In the genomic region with DNA sequence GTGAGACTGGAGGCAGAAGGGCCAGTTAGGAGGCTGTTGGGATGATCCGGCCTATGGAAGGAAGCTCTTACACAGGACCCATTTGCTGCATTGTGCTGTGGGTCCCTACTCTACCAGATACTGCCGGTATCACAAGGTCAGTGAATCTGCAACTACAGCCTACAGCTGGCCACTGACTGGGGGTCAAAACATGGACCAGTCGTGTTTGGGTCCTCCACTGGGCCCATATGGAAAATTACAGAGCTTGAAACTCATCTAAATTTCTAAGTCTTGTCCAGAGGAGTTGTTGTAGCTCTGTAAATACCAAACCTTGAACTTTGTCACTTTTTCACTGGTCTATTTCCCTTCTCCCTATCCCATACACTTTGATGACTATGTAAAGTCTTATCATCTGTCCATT, we compare ENCODE assay signal across 31 cellular contexts. TPM values are rescaled to one million over a fixed set of nuclear protein-coding genes. Genes with fewer than 3 reads are reported as not detected.
DNase-seq lines count a peak whose midpoint lies in the region; ATAC-seq, FAIRE-seq and TF ChIP-seq lines count a peak whose summit lies in the region.
"Had no signal": no experiment of that assay in that cellular context is flagged by ENCODE, and none has a peak within 500 bp of the region (broad histone marks: within the 10 kb centered on the region; RNA-seq: fewer than 3 reads in every experiment).

No MANE protein-coding gene starts in this region.

- no peaks in the 10 kb centered on the region for H3K36me3 ChIP-seq in HepG2 (replicated peaks in 1 of 2; ENCODE audit: control insufficient read depth in 1 of 2, insufficient read depth in 2 of 2, low read length in 2 of 2)
- no peaks in the 10 kb centered on the region for H3K36me3 ChIP-seq in right lobe of liver
- no peaks in the 10 kb centered on the region for H3K36me3 ChIP-seq in H1 (ENCODE audit: control insufficient read depth in 2 of 4, insufficient read depth in 4 of 4, low read length in 3 of 4)
- H3K36me3 ChIP-seq: BE2C; BLaER1; BLaER1 treated with 17β-estradiol and CSF1 and Interleukin-3, amounts not matched to agents 10 nM and 100 nM had no signal

- H3K4me3 ChIP-seq in HepG2 (replicated peaks in 1 of 3; ENCODE audit: insufficient read depth in 1 of 3, low read depth in 2 of 3, low read length in 3 of 3) (no peak overlapping the region), right lobe of liver (no peak overlapping the region), H1 (ENCODE audit: extremely low read depth in 1 of 4, insufficient read depth in 2 of 4, low read depth in 3 of 4, low read length in 4 of 4) (no peak overlapping the region)
- H3K4me3 ChIP-seq: A549; BLaER1; BLaER1 treated with 17β-estradiol and CSF1 and Interleukin-3, amounts not matched to agents 10 nM and 100 nM had no signal

- no TSS peak for BruUV-seq in HepG2 (replicated peaks; lab: Mats Ljungman, UMichigan)

- POLR2A ChIA-PET in HepG2 (lab: Yijun Ruan, JAX): no interaction called here
- POLR2A ChIA-PET in H1 (lab: Charles Lee; ENCODE audit: partially characterized antibody): interaction anchor here (0.8 kb wide), 1 partner anchor 9 kb away, joined by 3 read pairs; no protein-coding TSS in a partner anchor

- no peak overlapping the region for H3K14ac ChIP-seq in H1 (ENCODE audit: insufficient read length)

- ATAC-seq in HepG2: peak; percentile 90
- ATAC-seq in right lobe of liver: no peak
- ATAC-seq in HG03139 (IDR thresholded peaks at IDR 0.05; ENCODE audit: unreplicated experiment): no peak
- ATAC-seq: A549; CD8-positive, alpha-beta T cell had no signal

- no peak for TF ChIP-seq RAD21 in HepG2 (CRISPR knock-in tag; IDR thresholded peaks at IDR 0.05)
- no peak for TF ChIP-seq RAD21 in H1 (IDR thresholded peaks at IDR 0.05 in 1 of 2, conservative IDR thresholded peaks at IDR 0.05 in 1 of 2; ENCODE audit: low read depth in 2 of 2, low read length in 2 of 2)

- no peak overlapping the region for H2BK12ac ChIP-seq in H1 (ENCODE audit: low read depth, low read length)

- TF ChIP-seq EP300 in HepG2 (IDR thresholded peaks at IDR 0.05; ENCODE audit: low read depth in 2 of 2, low read length in 2 of 2) (peak in 1 of 2 experiments; percentile 28; a peak in 1 of 4 replicates), HepG2 (CRISPR knock-in tag; IDR thresholded peaks at IDR 0.05; ENCODE audit: borderline replicate concordance) (no peak), H1 (IDR thresholded peaks at IDR 0.05; ENCODE audit: borderline replicate concordance in 1 of 2, low read depth in 2 of 2, low read length in 2 of 2) (no peak)

- H2BK120ac ChIP-seq in H1 (replicated peaks; ENCODE audit: low read depth, low read length): no peak overlapping the region

- DNase-seq in HepG2 (ENCODE audit: low spot score) (peak; percentile 27), right lobe of liver (no peak), H1 (ENCODE audit: low read depth in 1 of 2, low spot score in 2 of 2) (no peak)
- DNase-seq: 8988T; ACHN; AML-193; BE2C; C1 segment of cervical spinal cord; Caco-2; Calu3; CD4-positive, alpha-beta memory T cell; CD4-positive, alpha-beta T cell; CD4-positive, CD25-positive, alpha-beta regulatory T cell; CD8-positive, alpha-beta memory T cell; CD8-positive, alpha-beta T cell; COR-L47; DMS 273 treated with DMSO at 0.1 percent for 48 hours; DMS153; DMS53; DMS79; DMS79 treated with DMSO at 0.1 percent for 48 hours; DND-41; EL had no signal

- H3K18ac ChIP-seq in H1 (ENCODE audit: extremely low read depth, low read length): no peak overlapping the region

- no peaks in the 10 kb centered on the region for H4K20me1 ChIP-seq in HepG2 (ENCODE audit: insufficient read depth, low read length)
- H4K20me1 ChIP-seq in H1 (replicated peaks in 1 of 2; ENCODE audit: control insufficient read depth in 1 of 2, insufficient read depth in 2 of 2, low read length in 2 of 2): no peaks in the 10 kb centered on the region
- H4K20me1 ChIP-seq: BLaER1; BLaER1 treated with 17β-estradiol and CSF1 and Interleukin-3, amounts not matched to agents 10 nM and 100 nM had no signal

- no peak overlapping the region for H2BK20ac ChIP-seq in H1 (ENCODE audit: low read length)

- H3K4me2 ChIP-seq in HepG2 (ENCODE audit: low read depth, low read length): peak overlapping the region; percentile 47
- H3K4me2 ChIP-seq in H1 (ENCODE audit: insufficient read depth in 1 of 2, low read depth in 2 of 2, low read length in 2 of 2): no peak overlapping the region
- H3K4me2 ChIP-seq: A549; BLaER1; BLaER1 treated with 17β-estradiol and CSF1 and Interleukin-3, amounts not matched to agents 10 nM and 100 nM had no signal

- H2BK15ac ChIP-seq in H1 (ENCODE audit: low read length): no peak overlapping the region

- H4K91ac ChIP-seq in H1 (replicated peaks; ENCODE audit: insufficient read length, low read length): no peak overlapping the region

- intact Hi-C loops in HepG2 (cut with micrococcal nuclease; ENCODE audit: unreplicated experiment) (no loop called here), right lobe of liver (cut with DNase I) (no loop called here)

- H3K79me2 ChIP-seq in HepG2 (ENCODE audit: insufficient read depth, low read length): no peaks in the 10 kb centered on the region
- no peaks in the 10 kb centered on the region for H3K79me2 ChIP-seq in H1 (ENCODE audit: control insufficient read depth in 1 of 2, insufficient read depth in 2 of 2, low read length in 2 of 2)

- H3K4ac ChIP-seq in H1 (replicated peaks; ENCODE audit: insufficient read length, low read depth, low read length): no peak overlapping the region

- in situ Hi-C loops in HepG2 (cut with HindIII; ENCODE audit: extremely low pct_ligation_motif_present, low pct_unique_long_range_greater_than_20kb): loop anchor here (25.0 kb wide), 1 partner anchor 265 kb away; no protein-coding TSS in a partner anchor

- H3K23ac ChIP-seq in H1 (ENCODE audit: insufficient read length): no peak overlapping the region

- H3K27ac ChIP-seq in HepG2 (ENCODE audit: extremely low read length, insufficient read depth, low read length) (peak overlapping the region; percentile 9), right lobe of liver (no peak overlapping the region), H1 (ENCODE audit: low read depth, low read length) (no peak overlapping the region)
- H3K27ac ChIP-seq: 22Rv1; A549; BLaER1; BLaER1 treated with 17β-estradiol and CSF1 and Interleukin-3, amounts not matched to agents 10 nM and 100 nM; C4-2B had no signal

- no peak overlapping the region for H4K8ac ChIP-seq in H1 (ENCODE audit: extremely low read depth, insufficient read depth, low read length)

- CTCF ChIA-PET in HepG2 (lab: Yijun Ruan, JAX; ENCODE audit: low intra/inter-chr PET ratio, low total read pairs) (no interaction called here), H1 (lab: Charles Lee; ENCODE audit: partially characterized antibody) (interaction anchor here (0.6 to 3.0 kb wide), 7 partner anchors 10 to 1137 kb away, joined by 3 to 8 read pairs (median 3); no protein-coding TSS in a partner anchor)

- H2AK5ac ChIP-seq in H1 (ENCODE audit: low read depth, low read length): no peak overlapping the region

- no peak overlapping the region for H4K5ac ChIP-seq in H1 (ENCODE audit: insufficient read length, low read depth, low read length)

- no peak overlapping the region for H3K56ac ChIP-seq in H1 (replicated peaks; ENCODE audit: insufficient read length, low read depth, low read length)

- no peaks in the 10 kb centered on the region for H3K27me3 ChIP-seq in HepG2 (ENCODE audit: control insufficient read depth in 1 of 2, insufficient read depth in 2 of 2, low read length in 2 of 2)
- H3K27me3 ChIP-seq in right lobe of liver: no peaks in the 10 kb centered on the region
- H3K27me3 ChIP-seq in H1 (replicated peaks in 1 of 4; ENCODE audit: control insufficient read depth in 3 of 4, extremely low read depth in 1 of 4, insufficient read depth in 3 of 4, low read length in 3 of 4): no peaks in the 10 kb centered on the region
- H3K27me3 ChIP-seq: BE2C; BLaER1; BLaER1 treated with 17β-estradiol and CSF1 and Interleukin-3, amounts not matched to agents 10 nM and 100 nM had no signal

- TF ChIP-seq POLR2A in HepG2 (IDR thresholded peaks at IDR 0.05; ENCODE audit: insufficient read depth in 1 of 2, low read depth in 2 of 2, low read length in 2 of 2) (no peak), right lobe of liver (IDR thresholded peaks at IDR 0.05) (no peak), H1 (IDR thresholded peaks at IDR 0.05; ENCODE audit: control extremely low read depth in 1 of 2, low read depth in 2 of 2, low read length in 2 of 2) (no peak)

- WGBS in HepG2 (ENCODE audit: low lambda C conversion rate): 0% methylated on average over 2 of the region's 3 CpGs
- 63% methylated on average over 3 of the region's 3 CpGs for WGBS in right lobe of liver (ENCODE audit: insufficient coverage, low coverage, low lambda C conversion rate, missing lambda C conversion rate)
- WGBS in H1 (ENCODE audit: extremely low coverage in 1 of 2, insufficient coverage in 1 of 2, insufficient read length in 1 of 2, insufficient replicate concordance in 2 of 2, low coverage in 1 of 2, low lambda C conversion rate in 2 of 2, missing lambda C conversion rate in 1 of 2), 2 experiments: 43% methylated on average over 3 of the region's 3 CpGs; no CpG with 5 or more reads in 1 of the 2 experiments

- H2AFZ ChIP-seq in HepG2 (ENCODE audit: low read length) (no peak overlapping the region), H1 (ENCODE audit: low read length) (peak overlapping the region; percentile 35; the same call in 1 of the 2 replicates)

- H3K9ac ChIP-seq in HepG2 (ENCODE audit: insufficient read depth, low read depth, low read length) (no peak overlapping the region), H1 (replicated peaks in 1 of 4; ENCODE audit: extremely low read depth in 1 of 4, low read depth in 3 of 4, low read length in 3 of 4) (no peak overlapping the region)
- H3K9ac ChIP-seq: BLaER1; BLaER1 treated with 17β-estradiol and CSF1 and Interleukin-3, amounts not matched to agents 10 nM and 100 nM had no signal

- TF ChIP-seq CTCF in HepG2 (CRISPR knock-in tag; IDR thresholded peaks at IDR 0.05) (no peak), right lobe of liver (IDR thresholded peaks at IDR 0.05) (no peak), H1 (IDR thresholded peaks at IDR 0.05; ENCODE audit: control extremely low read depth in 1 of 3, insufficient read depth in 1 of 3, low read depth in 1 of 3, low read length in 3 of 3) (no peak)

- H3K23me2 ChIP-seq in H1 (ENCODE audit: low read depth, low read length): no peaks in the 10 kb centered on the region

- H2BK5ac ChIP-seq in H1 (ENCODE audit: low read depth, low read length): no peak overlapping the region

- H3K4me1 ChIP-seq in HepG2 (ENCODE audit: insufficient read depth, low read length) (peaks cover 47% of the 10 kb centered on the region), right lobe of liver (no peaks in the 10 kb centered on the region), H1 (replicated peaks in 1 of 4; ENCODE audit: control insufficient read depth in 3 of 4, insufficient read depth in 4 of 4, low read length in 3 of 4) (no peaks in the 10 kb centered on the region)
- H3K4me1 ChIP-seq: A549, BE2C had no signal

- H3K9me3 ChIP-seq in HepG2 (ENCODE audit: low read length): no peaks in the 10 kb centered on the region
- no peaks in the 10 kb centered on the region for H3K9me3 ChIP-seq in right lobe of liver
- H3K9me3 ChIP-seq in H1 (ENCODE audit: insufficient read depth in 2 of 2, low read depth in 1 of 2, low read length in 1 of 2): no peaks in the 10 kb centered on the region
- H3K9me3 ChIP-seq: A549; BE2C; BLaER1; BLaER1 treated with 17β-estradiol and CSF1 and Interleukin-3, amounts not matched to agents 10 nM and 100 nM; Caco-2 had no signal

- peak; percentile 44 for FAIRE-seq in HepG2 (lab: Jason Lieb, UNC)
- FAIRE-seq in H1 (lab: Jason Lieb, UNC): no peak
- FAIRE-seq: A204.1, A549, D721Med had no signal

- no peaks in the 10 kb centered on the region for H3K79me1 ChIP-seq in H1 (ENCODE audit: low read depth, low read length)

RNA-seq across cellular contexts. Expression of gene NUP205, which starts 5.6 kb away (rescaled TPM):
- total RNA-seq in HepG2 (2016; rRNA removed; fragmentation: Illumina TruSeq; extraction: Trizol) (87.2 and 123 TPM in 2 replicates), right lobe of liver (10 to 100 TPM; 12.3 to 20.8 (median 16.1) TPM)
- 17.6 and 18.9 TPM in 2 replicates for total RNA-seq in HepG2 (2016; cell fraction: cytosol; rRNA removed; fragmentation: Illumina TruSeq; extraction: Trizol; ENCODE audit: low read depth)
- total RNA-seq in HepG2 (2016; cell fraction: insoluble cytoplasmic fraction; rRNA removed; fragmentation: Illumina TruSeq; extraction: Trizol): 87.4 and 114 TPM in 2 replicates
- total RNA-seq in HepG2 (2016; cell fraction: membrane; rRNA removed; fragmentation: Illumina TruSeq; extraction: Trizol): 27.1 and 31.8 TPM in 2 replicates
- 81.3 and 84.2 TPM in 2 replicates for total RNA-seq in HepG2 (2016; cell fraction: nucleus; rRNA removed; fragmentation: Illumina TruSeq; extraction: Trizol)
- polyA plus RNA-seq in HepG2 (2011; rRNA removed) (31.2 and 46.2 TPM in 2 replicates), H1 (2011; rRNA removed) (99.7 and 148 TPM in 2 replicates)
- polyA plus RNA-seq in HepG2 (2011; cell fraction: cytosol; rRNA removed): 25.5 and 29.0 TPM in 2 replicates
- polyA plus RNA-seq in HepG2 (2011; cell fraction: nucleus; rRNA removed): 31.8 and 35.5 TPM in 2 replicates
- polyA plus RNA-seq in HepG2 (2012): 23.8 and 29.2 TPM in 2 replicates
- polyA plus RNA-seq in HepG2 (2016; cell fraction: cytosol; fragmentation: Illumina TruSeq; extraction: Trizol; ENCODE audit: low read depth): 3.5 and 3.6 TPM in 2 replicates
- 76.0 and 81.2 TPM in 2 replicates for polyA plus RNA-seq in HepG2 (2016; cell fraction: insoluble cytoplasmic fraction; fragmentation: Illumina TruSeq; extraction: Trizol; ENCODE audit: low read depth)
- polyA plus RNA-seq in HepG2 (2016; cell fraction: membrane; fragmentation: Illumina TruSeq; extraction: Trizol; ENCODE audit: low read depth): 9.6 and 11.5 TPM in 2 replicates
- polyA plus RNA-seq in HepG2 (2016; cell fraction: nucleus; fragmentation: Illumina TruSeq; extraction: Trizol; ENCODE audit: insufficient read depth, low read depth): 94.6 and 95.0 TPM in 2 replicates
- 55.5 and 185 TPM in 2 replicates for polyA minus RNA-seq in HepG2 (2011; rRNA and poly(A)+ RNA removed; ENCODE audit: low replicate concordance)
- polyA minus RNA-seq in HepG2 (2011; cell fraction: cytosol; rRNA and poly(A)+ RNA removed): 36.1 and 39.6 TPM in 2 replicates
- polyA minus RNA-seq in HepG2 (2011; cell fraction: nucleus; rRNA and poly(A)+ RNA removed): 59.9 and 64.2 TPM in 2 replicates
- total RNA-seq in H1 (2021; fragmentation: NEBNext Ultra II Directional; extraction: Animal tissue kit (Norgen Biotek cat#: 25700)): 199 and 216 TPM in 2 replicates
- 145 TPM for polyA plus RNA-seq in H1 (2011; cell fraction: cytosol; rRNA removed)
- 128 TPM for polyA plus RNA-seq in H1 (2011; cell fraction: nucleus; rRNA removed)
- polyA plus RNA-seq in H1 (2012, experiment 1 of 2): 106 to 155 TPM (median 126 TPM) in 4 replicates
- 11.3 TPM for polyA plus RNA-seq in H1 (2012, experiment 2 of 2)
- polyA plus RNA-seq in H1 (2013, experiment 1 of 2): 165 TPM
- polyA plus RNA-seq in H1 (2013, experiment 2 of 2): 153 TPM
- 279 and 339 TPM in 2 replicates for polyA minus RNA-seq in H1 (2011; rRNA and poly(A)+ RNA removed)
- 108 TPM for polyA minus RNA-seq in H1 (2011; cell fraction: cytosol; rRNA and poly(A)+ RNA removed)
- 166 TPM for polyA minus RNA-seq in H1 (2011; cell fraction: nucleus; rRNA and poly(A)+ RNA removed)

RNA-seq across cellular contexts. Expression of gene CNOT4, which starts 42.2 kb away (rescaled TPM):
- total RNA-seq in HepG2 (2016; rRNA removed; fragmentation: Illumina TruSeq; extraction: Trizol) (7.4 and 11.5 TPM in 2 replicates), right lobe of liver (10 to 100 TPM in 3 of 6 experiments, 1 to 10 TPM in 3; 9.1 to 14.1 (median 11.0) TPM)
- total RNA-seq in HepG2 (2016; cell fraction: cytosol; rRNA removed; fragmentation: Illumina TruSeq; extraction: Trizol; ENCODE audit: low read depth): 2.7 and 3.3 TPM in 2 replicates
- 6.5 and 9.3 TPM in 2 replicates for total RNA-seq in HepG2 (2016; cell fraction: insoluble cytoplasmic fraction; rRNA removed; fragmentation: Illumina TruSeq; extraction: Trizol)
- 6.5 and 6.8 TPM in 2 replicates for total RNA-seq in HepG2 (2016; cell fraction: membrane; rRNA removed; fragmentation: Illumina TruSeq; extraction: Trizol)
- 15.9 and 18.5 TPM in 2 replicates for total RNA-seq in HepG2 (2016; cell fraction: nucleus; rRNA removed; fragmentation: Illumina TruSeq; extraction: Trizol)
- polyA plus RNA-seq in HepG2 (2011; rRNA removed) (7.6 and 8.4 TPM in 2 replicates), H1 (2011; rRNA removed) (7.5 and 10.9 TPM in 2 replicates)
- polyA plus RNA-seq in HepG2 (2011; cell fraction: cytosol; rRNA removed): 4.1 and 5.8 TPM in 2 replicates
- 6.9 and 7.2 TPM in 2 replicates for polyA plus RNA-seq in HepG2 (2011; cell fraction: nucleus; rRNA removed)
- polyA plus RNA-seq in HepG2 (2012): 6.3 and 7.7 TPM in 2 replicates
- 1.2 and 1.4 TPM in 2 replicates for polyA plus RNA-seq in HepG2 (2016; cell fraction: cytosol; fragmentation: Illumina TruSeq; extraction: Trizol; ENCODE audit: low read depth)
- polyA plus RNA-seq in HepG2 (2016; cell fraction: insoluble cytoplasmic fraction; fragmentation: Illumina TruSeq; extraction: Trizol; ENCODE audit: low read depth): 9.6 and 10.8 TPM in 2 replicates
- polyA plus RNA-seq in HepG2 (2016; cell fraction: membrane; fragmentation: Illumina TruSeq; extraction: Trizol; ENCODE audit: low read depth): 2.7 and 3.8 TPM in 2 replicates
- 9.5 and 10.3 TPM in 2 replicates for polyA plus RNA-seq in HepG2 (2016; cell fraction: nucleus; fragmentation: Illumina TruSeq; extraction: Trizol; ENCODE audit: insufficient read depth, low read depth)
- polyA minus RNA-seq in HepG2 (2011; rRNA and poly(A)+ RNA removed; ENCODE audit: low replicate concordance): 16.7 and 23.5 TPM in 2 replicates
- polyA minus RNA-seq in HepG2 (2011; cell fraction: cytosol; rRNA and poly(A)+ RNA removed): 7.1 and 8.0 TPM in 2 replicates
- 43.4 and 52.3 TPM in 2 replicates for polyA minus RNA-seq in HepG2 (2011; cell fraction: nucleus; rRNA and poly(A)+ RNA removed)
- total RNA-seq in H1 (2021; fragmentation: NEBNext Ultra II Directional; extraction: Animal tissue kit (Norgen Biotek cat#: 25700)): 24.3 and 25.8 TPM in 2 replicates
- polyA plus RNA-seq in H1 (2011; cell fraction: cytosol; rRNA removed): 7.7 TPM
- polyA plus RNA-seq in H1 (2011; cell fraction: nucleus; rRNA removed): 13.1 TPM
- polyA plus RNA-seq in H1 (2012, experiment 1 of 2): 8.3 to 12.2 TPM (median 10.5 TPM) in 4 replicates
- polyA plus RNA-seq in H1 (2012, experiment 2 of 2): 2.8 TPM
- polyA plus RNA-seq in H1 (2013, experiment 1 of 2): 21.5 TPM
- 19.5 TPM for polyA plus RNA-seq in H1 (2013, experiment 2 of 2)
- polyA minus RNA-seq in H1 (2011; rRNA and poly(A)+ RNA removed): 29.3 and 32.7 TPM in 2 replicates
- 10.5 TPM for polyA minus RNA-seq in H1 (2011; cell fraction: cytosol; rRNA and poly(A)+ RNA removed)
- polyA minus RNA-seq in H1 (2011; cell fraction: nucleus; rRNA and poly(A)+ RNA removed): 53.6 TPM
